In the genomic region with DNA sequence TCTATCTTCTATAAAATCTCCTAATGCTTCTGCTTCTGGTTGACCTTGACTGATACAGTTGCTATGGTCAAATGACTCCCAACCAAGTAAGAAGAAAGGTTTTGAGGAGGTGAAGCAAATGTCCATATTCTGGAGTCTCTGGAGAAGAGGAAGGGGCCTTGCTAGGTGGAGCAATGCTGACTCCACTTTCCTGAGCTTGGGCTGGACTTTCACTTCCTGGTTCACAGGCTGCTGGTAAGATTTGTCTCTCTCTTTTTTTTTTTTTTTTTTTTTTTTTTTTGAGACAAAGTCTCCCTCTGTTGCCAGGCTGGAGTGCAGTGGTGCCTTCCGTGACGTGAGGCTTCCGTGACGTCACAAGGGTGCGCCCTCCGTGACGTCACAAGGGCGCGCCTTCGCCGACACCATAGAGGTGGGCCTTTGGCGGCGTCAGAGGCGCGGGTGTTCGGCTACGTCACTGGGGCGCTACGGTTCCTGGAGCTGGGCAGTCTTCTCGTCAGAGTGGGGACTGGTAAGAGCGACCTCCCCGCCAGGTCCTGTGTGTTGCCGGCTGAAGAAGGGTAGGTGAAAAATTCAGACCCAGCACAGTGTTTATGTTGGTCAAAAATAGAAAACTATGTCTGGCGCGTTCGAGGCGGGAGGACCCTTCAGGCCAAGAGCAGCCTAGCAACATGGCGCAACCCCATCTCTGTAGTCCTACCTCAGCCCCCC, we compare ENCODE assay signal across 8 cellular contexts.
A peak's percentile ranks its signal among the peaks of the same experiment; 100 is the strongest.
DNase-seq lines count a peak whose midpoint lies in the region; ATAC-seq and TF ChIP-seq lines count a peak whose summit lies in the region.
"Not testable (repeated sequence)": the region's sequence is repeated elsewhere in the genome, so short reads cannot be mapped to it uniquely, and the experiment has no call there.

No MANE protein-coding gene starts in this region.

- intact Hi-C loops in HCT116 (cut with micrococcal nuclease): not testable (repeated sequence)

- peak; percentile 40 for TF ChIP-seq POLR2A in HCT116 (IDR thresholded peaks at IDR 0.05; ENCODE audit: borderline replicate concordance, extremely low read depth, insufficient read depth, insufficient read length)

- H3K9me3 Mint-ChIP-seq in activated naive CD8-positive, alpha-beta T cell (ENCODE audit: low read depth): not testable (repeated sequence)

- TF ChIP-seq CTCF in HCT116 (IDR thresholded peaks at IDR 0.05 in 2 of 3, conservative IDR thresholded peaks at IDR 0.05 in 1 of 3; ENCODE audit: borderline replicate concordance in 1 of 3, insufficient read depth in 1 of 3, low read depth in 2 of 3, low read length in 2 of 3); neutrophil (IDR thresholded peaks at IDR 0.05): not testable (repeated sequence)

- CTCF ChIA-PET in HCT116 (lab: Charles Lee): not testable (repeated sequence)

- H3K27ac ChIP-seq in HCT116 (ENCODE audit: low read depth, low read length) (peak overlapping the region; percentile 65), neutrophil (peak overlapping the region; percentile 81)

- peak overlapping the region; percentile 98 for H3K4me3 Mint-ChIP-seq in activated naive CD8-positive, alpha-beta T cell

- H2AFZ ChIP-seq in HCT116 (ENCODE audit: low read depth, low read length, poor library complexity, severe bottlenecking): peak overlapping the region; percentile 34

- H3K9me3 ChIP-seq in HCT116 (ENCODE audit: control insufficient read depth in 1 of 2, insufficient read depth in 1 of 2, low read depth in 1 of 2, low read length in 2 of 2); MG63; neutrophil: not testable (repeated sequence)

- H3K9ac ChIP-seq in HCT116 (ENCODE audit: low read length): peak overlapping the region; percentile 77

- peak; percentile 90 for DNase-seq in GM03348 (ENCODE audit: low spot score)
- DNase-seq in HCT116 (ENCODE audit: low read depth, low spot score): peak; percentile 91
- peak; percentile 89 for DNase-seq in MG63
- DNase-seq in SKM-1 treated with dmso at 0.1 percent for 144 hours (lab: John Stamatoyannopoulos, UW; ENCODE audit: unreplicated experiment): peak; percentile 92
- DNase-seq in globus pallidus (ENCODE audit: low spot score): peak; percentile 83
- peak; percentile 84 for DNase-seq in stromal cell of bone marrow (ENCODE audit: low read depth)

- peak; percentile 95 for ATAC-seq in HCT116

- H3K4me2 ChIP-seq in HCT116 (ENCODE audit: low read length): peak overlapping the region; percentile 48

- BruUV-seq in HCT116 (replicated peaks; lab: Mats Ljungman, UMichigan): not testable (repeated sequence)

- H3K9me2 ChIP-seq in HCT116 (ENCODE audit: insufficient read depth): not testable (repeated sequence)

- not testable (repeated sequence) for H3K4me1 ChIP-seq in HCT116 (ENCODE audit: control insufficient read depth in 1 of 2, insufficient read depth in 2 of 2, low read length in 2 of 2); neutrophil (ENCODE audit: control insufficient read depth in 1 of 2, insufficient read depth in 1 of 2, low read depth in 1 of 2, low read length in 1 of 2)

- H4K20me1 ChIP-seq in HCT116 (ENCODE audit: insufficient read depth): not testable (repeated sequence)

- not testable (repeated sequence) for H3K27me3 ChIP-seq in HCT116 (ENCODE audit: insufficient read depth, low read length); MG63
- peaks cover 29% of the 10 kb centered on the region for H3K27me3 ChIP-seq in neutrophil

- H3K36me3 ChIP-seq in HCT116 (ENCODE audit: control insufficient read depth in 1 of 2, insufficient read depth in 2 of 2, low read length in 2 of 2); MG63; neutrophil: not testable (repeated sequence)

- not testable (repeated sequence) for H3K36me3 Mint-ChIP-seq in activated naive CD8-positive, alpha-beta T cell

- H3K4me1 Mint-ChIP-seq in activated naive CD8-positive, alpha-beta T cell (ENCODE audit: low read depth): peaks cover 15% of the 10 kb centered on the region

- peak overlapping the region; percentile 99 for H3K27ac Mint-ChIP-seq in activated naive CD8-positive, alpha-beta T cell

- RAD21 ChIA-PET in HCT116 (lab: Charles Lee; ENCODE audit: low non-redundant PET in 1 of 2, low total read pairs in 2 of 2, uncharacterized antibody in 2 of 2, unreplicated experiment in 2 of 2): not testable (repeated sequence)

- H3K27me3 Mint-ChIP-seq in activated naive CD8-positive, alpha-beta T cell: not testable (repeated sequence)

- not testable (repeated sequence) for H3K79me2 ChIP-seq in HCT116 (ENCODE audit: insufficient read depth, low read length)

- H3K4me3 ChIP-seq in HCT116 (replicated peaks in 1 of 2; ENCODE audit: low read depth in 1 of 2, low read length in 2 of 2) (peak overlapping the region; percentile 62 to 68), MG63 (peak overlapping the region; percentile 65), neutrophil (ENCODE audit: low read depth in 1 of 2, low read length in 1 of 2) (peak overlapping the region; percentile 61 to 63)

- not testable (repeated sequence) for TF ChIP-seq RAD21 in HCT116 (IDR thresholded peaks at IDR 0.05; ENCODE audit: low read depth)

- POLR2A ChIA-PET in HCT116 (lab: Charles Lee): interaction anchor here (0.7 kb wide), 2 partner anchors 26 to 904 kb away, joined by 3 to 4 read pairs; no protein-coding TSS in a partner anchor

TF ChIP-seq in HCT116, 20 proteins besides CTCF, POLR2A, EP300 and RAD21:
- TF ChIP-seq SP1 (IDR thresholded peaks at IDR 0.05; ENCODE audit: low read depth) (peak; percentile 89), TCF7L2 (IDR thresholded peaks at IDR 0.05; ENCODE audit: borderline replicate concordance, extremely low read depth, insufficient read depth, insufficient read length) (peak; percentile 46), POLR2AphosphoS5 (IDR thresholded peaks at IDR 0.05; ENCODE audit: low read depth, low read length) (peak; percentile 78), YY1 (IDR thresholded peaks at IDR 0.05; ENCODE audit: extremely low read depth, insufficient replicate concordance, low read depth, low read length) (peak; percentile 74), ELF1 (IDR thresholded peaks at IDR 0.05; ENCODE audit: borderline replicate concordance, low read depth) (peak; percentile 61), SRF (IDR thresholded peaks at IDR 0.05; ENCODE audit: low read depth) (peak; percentile 97), CBX3 (IDR thresholded peaks at IDR 0.05; ENCODE audit: low read depth) (peak; percentile 85)
TF ChIP-seq in HCT116: peak in this region for 7; not testable (repeated sequence) for 13.

Comparison
In these comparisons a context has a peak if more than half of its experiments do, and no peak if none do; other contexts are left out.
1. Peak in every context shown above with its lines: DNase-seq, ATAC-seq, H3K4me3 ChIP-seq and H3K27ac ChIP-seq.